In the genomic region with DNA sequence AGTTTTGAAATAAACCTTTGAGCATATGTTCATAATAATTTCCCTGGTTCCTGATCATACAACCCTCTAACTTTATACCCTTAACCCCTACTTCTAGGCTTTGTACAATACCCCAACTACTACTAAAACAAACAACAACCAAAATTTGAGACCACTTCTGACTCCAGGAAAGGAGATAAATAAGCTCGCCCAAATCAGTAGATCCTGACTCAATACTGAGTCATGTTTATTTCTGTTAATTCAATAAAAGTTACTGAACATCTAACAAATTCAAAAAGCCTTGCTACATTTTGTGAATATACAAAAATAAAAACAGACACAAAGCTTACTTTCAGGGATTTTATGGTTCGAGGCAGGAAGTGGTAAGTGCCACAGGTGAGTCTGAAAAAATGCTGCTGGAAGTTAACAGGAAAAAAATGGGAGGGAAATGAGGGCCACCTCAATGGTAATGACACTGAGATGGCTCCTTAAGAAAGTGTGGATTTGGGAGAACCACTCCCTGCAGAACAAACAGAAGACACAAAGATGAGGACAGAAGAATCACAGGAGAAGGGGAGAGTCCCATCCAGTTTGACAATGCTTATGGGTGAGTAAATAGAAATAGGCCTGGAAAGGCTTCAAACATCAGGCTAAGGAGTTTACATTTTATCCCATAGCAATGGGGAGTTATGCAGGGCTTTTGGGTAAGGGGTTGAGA, we compare ENCODE assay signal across 4 cellular contexts.
TF ChIP-seq lines count a peak whose summit lies in the region.

No MANE protein-coding gene starts in this region.

TF ChIP-seq in SK-N-SH, 30 proteins besides CTCF, POLR2A, EP300 and RAD21:
- TF ChIP-seq FOSL2 (IDR thresholded peaks at IDR 0.05; ENCODE audit: borderline replicate concordance, low read depth), result peak; percentile 6; the same call in 1 of the 2 replicates
- TF ChIP-seq, protein P1, sequence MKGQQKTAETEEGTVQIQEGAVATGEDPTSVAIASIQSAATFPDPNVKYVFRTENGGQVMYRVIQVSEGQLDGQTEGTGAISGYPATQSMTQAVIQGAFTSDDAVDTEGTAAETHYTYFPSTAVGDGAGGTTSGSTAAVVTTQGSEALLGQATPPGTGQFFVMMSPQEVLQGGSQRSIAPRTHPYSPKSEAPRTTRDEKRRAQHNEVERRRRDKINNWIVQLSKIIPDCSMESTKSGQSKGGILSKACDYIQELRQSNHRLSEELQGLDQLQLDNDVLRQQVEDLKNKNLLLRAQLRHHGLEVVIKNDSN (IDR thresholded peaks at IDR 0.05; ENCODE audit: borderline replicate concordance, low read depth), result no peak

TF ChIP-seq in SK-N-SH treated with all-trans-retinoic acid at 6 μM for 48 hours, 23 proteins besides CTCF, POLR2A, EP300 and RAD21:
- TF ChIP-seq ISL1 (CRISPR knock-in tag; IDR thresholded peaks at IDR 0.05) (no peak), ZNF565 (CRISPR knock-in tag; conservative IDR thresholded peaks at IDR 0.05; ENCODE audit: low read depth) (no peak), GLIS3 (CRISPR knock-in tag; IDR thresholded peaks at IDR 0.05) (no peak), ARNTL (CRISPR knock-in tag; IDR thresholded peaks at IDR 0.05; ENCODE audit: borderline replicate concordance, low read depth) (no peak), ESRRG (CRISPR knock-in tag; IDR thresholded peaks at IDR 0.05) (no peak), ZC3H10 (CRISPR knock-in tag; IDR thresholded peaks at IDR 0.05) (no peak), ZNF70 (CRISPR knock-in tag; IDR thresholded peaks at IDR 0.05) (no peak), TOX (CRISPR knock-in tag; IDR thresholded peaks at IDR 0.05; ENCODE audit: borderline replicate concordance) (no peak), TCF4 (CRISPR knock-in tag; IDR thresholded peaks at IDR 0.05; ENCODE audit: borderline replicate concordance) (no peak), RARB (CRISPR knock-in tag; IDR thresholded peaks at IDR 0.05) (no peak), BACH2 (CRISPR knock-in tag; IDR thresholded peaks at IDR 0.05; ENCODE audit: borderline replicate concordance) (no peak)
- TF ChIP-seq, protein P2, sequence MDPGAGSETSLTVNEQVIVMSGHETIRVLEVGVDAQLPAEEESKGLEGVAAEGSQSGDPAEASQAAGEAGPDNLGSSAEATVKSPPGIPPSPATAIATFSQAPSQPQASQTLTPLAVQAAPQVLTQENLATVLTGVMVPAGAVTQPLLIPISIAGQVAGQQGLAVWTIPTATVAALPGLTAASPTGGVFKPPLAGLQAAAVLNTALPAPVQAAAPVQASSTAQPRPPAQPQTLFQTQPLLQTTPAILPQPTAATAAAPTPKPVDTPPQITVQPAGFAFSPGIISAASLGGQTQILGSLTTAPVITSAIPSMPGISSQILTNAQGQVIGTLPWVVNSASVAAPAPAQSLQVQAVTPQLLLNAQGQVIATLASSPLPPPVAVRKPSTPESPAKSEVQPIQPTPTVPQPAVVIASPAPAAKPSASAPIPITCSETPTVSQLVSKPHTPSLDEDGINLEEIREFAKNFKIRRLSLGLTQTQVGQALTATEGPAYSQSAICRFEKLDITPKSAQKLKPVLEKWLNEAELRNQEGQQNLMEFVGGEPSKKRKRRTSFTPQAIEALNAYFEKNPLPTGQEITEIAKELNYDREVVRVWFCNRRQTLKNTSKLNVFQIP (CRISPR knock-in tag; IDR thresholded peaks at IDR 0.05; ENCODE audit: borderline replicate concordance, low read depth), result no peak
- TF ChIP-seq, protein P3, sequence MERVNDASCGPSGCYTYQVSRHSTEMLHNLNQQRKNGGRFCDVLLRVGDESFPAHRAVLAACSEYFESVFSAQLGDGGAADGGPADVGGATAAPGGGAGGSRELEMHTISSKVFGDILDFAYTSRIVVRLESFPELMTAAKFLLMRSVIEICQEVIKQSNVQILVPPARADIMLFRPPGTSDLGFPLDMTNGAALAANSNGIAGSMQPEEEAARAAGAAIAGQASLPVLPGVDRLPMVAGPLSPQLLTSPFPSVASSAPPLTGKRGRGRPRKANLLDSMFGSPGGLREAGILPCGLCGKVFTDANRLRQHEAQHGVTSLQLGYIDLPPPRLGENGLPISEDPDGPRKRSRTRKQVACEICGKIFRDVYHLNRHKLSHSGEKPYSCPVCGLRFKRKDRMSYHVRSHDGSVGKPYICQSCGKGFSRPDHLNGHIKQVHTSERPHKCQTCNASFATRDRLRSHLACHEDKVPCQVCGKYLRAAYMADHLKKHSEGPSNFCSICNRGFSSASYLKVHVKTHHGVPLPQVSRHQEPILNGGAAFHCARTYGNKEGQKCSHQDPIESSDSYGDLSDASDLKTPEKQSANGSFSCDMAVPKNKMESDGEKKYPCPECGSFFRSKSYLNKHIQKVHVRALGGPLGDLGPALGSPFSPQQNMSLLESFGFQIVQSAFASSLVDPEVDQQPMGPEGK (CRISPR knock-in tag; IDR thresholded peaks at IDR 0.05; ENCODE audit: borderline replicate concordance), result no peak
- TF ChIP-seq, protein P4, sequence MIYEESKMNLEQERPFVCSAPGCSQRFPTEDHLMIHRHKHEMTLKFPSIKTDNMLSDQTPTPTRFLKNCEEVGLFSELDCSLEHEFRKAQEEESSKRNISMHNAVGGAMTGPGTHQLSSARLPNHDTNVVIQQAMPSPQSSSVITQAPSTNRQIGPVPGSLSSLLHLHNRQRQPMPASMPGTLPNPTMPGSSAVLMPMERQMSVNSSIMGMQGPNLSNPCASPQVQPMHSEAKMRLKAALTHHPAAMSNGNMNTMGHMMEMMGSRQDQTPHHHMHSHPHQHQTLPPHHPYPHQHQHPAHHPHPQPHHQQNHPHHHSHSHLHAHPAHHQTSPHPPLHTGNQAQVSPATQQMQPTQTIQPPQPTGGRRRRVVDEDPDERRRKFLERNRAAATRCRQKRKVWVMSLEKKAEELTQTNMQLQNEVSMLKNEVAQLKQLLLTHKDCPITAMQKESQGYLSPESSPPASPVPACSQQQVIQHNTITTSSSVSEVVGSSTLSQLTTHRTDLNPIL (CRISPR knock-in tag; IDR thresholded peaks at IDR 0.05; ENCODE audit: low read depth), result no peak

TF ChIP-seq in IMR-90, 13 proteins besides CTCF, POLR2A, EP300 and RAD21:
- TF ChIP-seq, protein P5, sequence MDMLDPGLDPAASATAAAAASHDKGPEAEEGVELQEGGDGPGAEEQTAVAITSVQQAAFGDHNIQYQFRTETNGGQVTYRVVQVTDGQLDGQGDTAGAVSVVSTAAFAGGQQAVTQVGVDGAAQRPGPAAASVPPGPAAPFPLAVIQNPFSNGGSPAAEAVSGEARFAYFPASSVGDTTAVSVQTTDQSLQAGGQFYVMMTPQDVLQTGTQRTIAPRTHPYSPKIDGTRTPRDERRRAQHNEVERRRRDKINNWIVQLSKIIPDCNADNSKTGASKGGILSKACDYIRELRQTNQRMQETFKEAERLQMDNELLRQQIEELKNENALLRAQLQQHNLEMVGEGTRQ (IDR thresholded peaks at IDR 0.05; ENCODE audit: low read depth, low read length), result no peak

TF ChIP-seq in endothelial cell of umbilical vein, 7 proteins besides CTCF, POLR2A, EP300 and RAD21:
- peak; percentile 3 for TF ChIP-seq JUN (IDR thresholded peaks at IDR 0.05; ENCODE audit: borderline replicate concordance, insufficient read depth, insufficient read length, low read depth)
- TF ChIP-seq, protein P6, sequence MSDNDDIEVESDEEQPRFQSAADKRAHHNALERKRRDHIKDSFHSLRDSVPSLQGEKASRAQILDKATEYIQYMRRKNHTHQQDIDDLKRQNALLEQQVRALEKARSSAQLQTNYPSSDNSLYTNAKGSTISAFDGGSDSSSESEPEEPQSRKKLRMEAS (IDR thresholded peaks at IDR 0.05; ENCODE audit: insufficient read depth, insufficient read length), result no peak
- peak; percentile 63 for TF ChIP-seq FOS (IDR thresholded peaks at IDR 0.05; ENCODE audit: borderline replicate concordance, insufficient read depth, low read length)
